Comparison of ENCODE assay signal across 17 cellular contexts in genomic region chr14:61382842-61383241, GRCh38.
DNase-seq lines count a peak whose midpoint lies in the region; ATAC-seq, FAIRE-seq and TF ChIP-seq lines count a peak whose summit lies in the region.
"Had no signal": no experiment of that assay in that cellular context is flagged by ENCODE, and none has a peak within 500 bp of the region (broad histone marks: within the 10 kb centered on the region; RNA-seq: fewer than 3 reads in every experiment).

No MANE protein-coding gene starts in this region.

- peak; percentile 85 for FAIRE-seq in HTR-8/SVneo (lab: Jason Lieb, UNC)
- no peak for FAIRE-seq in GM12878 (lab: Jason Lieb, UNC)
- FAIRE-seq: H54 had no signal

- H3K4me3 Mint-ChIP-seq in activated T-cell treated with anti-CD3 and anti-CD28 coated beads, Interleukin-2, amount 50 U/mL, for 72 hours, result peak overlapping the region in 1 of 2 donors; percentile 15
- no peak overlapping the region for H3K4me3 Mint-ChIP-seq in activated T-cell treated with anti-CD3 and anti-CD28 coated beads, Interleukin-2, amount 50 U/mL, for 4 hours
- no peak overlapping the region for H3K4me3 Mint-ChIP-seq in glutamatergic neuron (ENCODE audit: unreplicated experiment)
- H3K4me3 Mint-ChIP-seq: CD14-positive monocyte had no signal

- H3K4me3 ChIP-seq in GM12878 (no peak overlapping the region), upper lobe of right lung (no peak overlapping the region)

- no peak for TF ChIP-seq RAD21 in GM12878 (IDR thresholded peaks at IDR 0.05; ENCODE audit: insufficient read depth, low read depth, low read length)

- no peak overlapping the region for H3K9ac ChIP-seq in GM12878 (ENCODE audit: control insufficient read depth, insufficient read depth, low read length)

- no peak for DNase-seq in activated T-cell treated with anti-CD3 and anti-CD28 coated beads, Interleukin-2, amount 50 U/mL, for 72 hours
- no peak for DNase-seq in activated T-cell treated with anti-CD3 and anti-CD28 coated beads, Interleukin-2, amount 50 U/mL, for 4 hours
- no peak for DNase-seq in HTR-8/SVneo (ENCODE audit: insufficient read length, low spot score)
- DNase-seq in GM12878 (ENCODE audit: low read depth, low spot score), result no peak
- no peak for DNase-seq in upper lobe of right lung
- no peak for DNase-seq in glutamatergic neuron
- no peak for DNase-seq in NCI-H69 (lab: John Stamatoyannopoulos, UW)
- DNase-seq: Calu3, IMR-90, NCI-H1417, NCI-H2029, NCI-H2171 treated with DMSO at 0.1 percent for 48 hours, NCI-H774, RPMI8226, SIG-M5 had no signal

- SMC1A ChIA-PET in GM12878 (lab: Charles Lee; ENCODE audit: uncharacterized antibody, unreplicated experiment), result interaction anchor here (0.8 to 3.8 kb wide), 15 partner anchors 8 to 142 kb away, joined by 3 to 15 read pairs (median 3); no protein-coding TSS in a partner anchor

- H3K36me3 ChIP-seq in GM12878 (ENCODE audit: control insufficient read depth in 2 of 2, insufficient read depth in 2 of 2, low read length in 1 of 2) (peaks cover 0 to 5% of the 10 kb centered on the region in 2 experiments; a peak in 2 of 4 replicates), upper lobe of right lung (no peaks in the 10 kb centered on the region)

- POLR2A ChIA-PET in GM12878 (lab: Charles Lee), result interaction anchor here (0.5 to 1.8 kb wide), 9 partner anchors 12 to 58 kb away, joined by 3 to 7 read pairs (median 3); no protein-coding TSS in a partner anchor

- peaks cover 50% of the 10 kb centered on the region for H3K4me1 Mint-ChIP-seq in activated T-cell treated with anti-CD3 and anti-CD28 coated beads, Interleukin-2, amount 50 U/mL, for 72 hours (ENCODE audit: low read depth)
- peaks cover 49% of the 10 kb centered on the region for H3K4me1 Mint-ChIP-seq in activated T-cell treated with anti-CD3 and anti-CD28 coated beads, Interleukin-2, amount 50 U/mL, for 4 hours (ENCODE audit: low read depth)
- peaks cover 10% of the 10 kb centered on the region for H3K4me1 Mint-ChIP-seq in glutamatergic neuron (ENCODE audit: low read depth, unreplicated experiment)

- H3K27me3 ChIP-seq in GM12878 (replicated peaks in 1 of 2; ENCODE audit: control insufficient read depth in 2 of 2, insufficient read depth in 2 of 2, low read length in 1 of 2), result no peaks in the 10 kb centered on the region
- H3K27me3 ChIP-seq in upper lobe of right lung, result no peaks in the 10 kb centered on the region

- RAD21 ChIA-PET in GM12878 (lab: Charles Lee; ENCODE audit: unreplicated experiment), result interaction anchor here (0.9 to 1.9 kb wide), 8 partner anchors 10 to 89 kb away, joined by 3 to 9 read pairs (median 4); partner anchors contain the start of gene PRKCH

- no peaks in the 10 kb centered on the region for H3K27me3 Mint-ChIP-seq in activated T-cell treated with anti-CD3 and anti-CD28 coated beads, Interleukin-2, amount 50 U/mL, for 72 hours (ENCODE audit: low read depth)
- no peaks in the 10 kb centered on the region for H3K27me3 Mint-ChIP-seq in activated T-cell treated with anti-CD3 and anti-CD28 coated beads, Interleukin-2, amount 50 U/mL, for 4 hours (ENCODE audit: low read depth)
- no peaks in the 10 kb centered on the region for H3K27me3 Mint-ChIP-seq in glutamatergic neuron (ENCODE audit: unreplicated experiment)

- peaks cover 95% of the 10 kb centered on the region for H3K79me2 ChIP-seq in GM12878 (ENCODE audit: control insufficient read depth, insufficient read depth, low read length)

- peaks cover 62% of the 10 kb centered on the region for H3K4me1 ChIP-seq in GM12878 (ENCODE audit: control insufficient read depth, insufficient read depth, low read length)
- peaks cover 42% of the 10 kb centered on the region for H3K4me1 ChIP-seq in upper lobe of right lung

- peak overlapping the region; percentile 36 for H3K27ac Mint-ChIP-seq in activated T-cell treated with anti-CD3 and anti-CD28 coated beads, Interleukin-2, amount 50 U/mL, for 72 hours
- no peak overlapping the region for H3K27ac Mint-ChIP-seq in glutamatergic neuron (ENCODE audit: unreplicated experiment)
- H3K27ac Mint-ChIP-seq: CD14-positive monocyte had no signal

- TF ChIP-seq CTCF in GM12878 (IDR thresholded peaks at IDR 0.05 in 2 of 3, conservative IDR thresholded peaks at IDR 0.05 in 1 of 3; ENCODE audit: control insufficient read depth in 2 of 3, extremely low read depth in 1 of 3, insufficient read depth in 1 of 3, low read depth in 3 of 3, low read length in 3 of 3) (no peak), upper lobe of right lung (IDR thresholded peaks at IDR 0.05) (no peak), glutamatergic neuron (IDR thresholded peaks at IDR 0.05; ENCODE audit: partially characterized antibody, unreplicated experiment) (no peak)

- no peaks in the 10 kb centered on the region for H4K20me1 ChIP-seq in GM12878 (ENCODE audit: control insufficient read depth, insufficient read depth)

- CTCF ChIA-PET in GM12878 (lab: Yijun Ruan, JAX), result interaction anchor here (0.6 to 1.9 kb wide), 8 partner anchors 12 to 86 kb away, joined by 3 to 6 read pairs (median 3); no protein-coding TSS in a partner anchor

- H3K9me3 Mint-ChIP-seq in activated T-cell treated with anti-CD3 and anti-CD28 coated beads, Interleukin-2, amount 50 U/mL, for 72 hours, result no peaks in the 10 kb centered on the region
- H3K9me3 Mint-ChIP-seq in activated T-cell treated with anti-CD3 and anti-CD28 coated beads, Interleukin-2, amount 50 U/mL, for 4 hours, result no peaks in the 10 kb centered on the region
- peaks cover 4% of the 10 kb centered on the region for H3K9me3 Mint-ChIP-seq in glutamatergic neuron (ENCODE audit: unreplicated experiment)

- no peak for TF ChIP-seq POLR2A in GM12878 (IDR thresholded peaks at IDR 0.05; ENCODE audit: low read depth, low read length)

- intact Hi-C loops in GM12878 (cut with micrococcal nuclease; ENCODE audit: unreplicated experiment) (no loop called here), upper lobe of right lung (cut with DNase I) (no loop called here)

- H3K9me3 ChIP-seq in GM12878 (replicated peaks; ENCODE audit: control insufficient read depth, insufficient read depth, low read length) (no peaks in the 10 kb centered on the region; the same call in 2 of the 3 replicates), upper lobe of right lung (no peaks in the 10 kb centered on the region)

- H3K27ac ChIP-seq in GM12878 (ENCODE audit: control insufficient read depth, insufficient read depth), result peak overlapping the region; percentile 2; the same call in 1 of the 2 replicates
- H3K27ac ChIP-seq in upper lobe of right lung, result no peak overlapping the region

- peaks cover 2% of the 10 kb centered on the region in 2 donors for H3K36me3 Mint-ChIP-seq in activated T-cell treated with anti-CD3 and anti-CD28 coated beads, Interleukin-2, amount 50 U/mL, for 72 hours (ENCODE audit: insufficient read depth in 2 of 2)
- H3K36me3 Mint-ChIP-seq in activated T-cell treated with anti-CD3 and anti-CD28 coated beads, Interleukin-2, amount 50 U/mL, for 4 hours (ENCODE audit: insufficient read depth), result peaks cover 38% of the 10 kb centered on the region
- peaks cover 2% of the 10 kb centered on the region for H3K36me3 Mint-ChIP-seq in glutamatergic neuron (ENCODE audit: unreplicated experiment)

- 100% methylated on average over 2 of the region's 2 CpGs for WGBS in GM12878 (ENCODE audit: insufficient coverage, insufficient replicate concordance, low lambda C conversion rate, missing lambda C conversion rate)

- ATAC-seq in activated T-cell treated with anti-CD3 and anti-CD28 coated beads, Interleukin-2, amount 50 U/mL, for 72 hours (replicated peaks in 1 of 2), result no peak
- ATAC-seq in activated T-cell treated with anti-CD3 and anti-CD28 coated beads, Interleukin-2, amount 50 U/mL, for 4 hours, result no peak
- ATAC-seq in GM12878 (no peak), upper lobe of right lung (peak; percentile 33)

- no TSS peak for BruUV-seq in GM12878 (replicated peaks; lab: Mats Ljungman, UMichigan)

- no peak overlapping the region for H2AFZ ChIP-seq in GM12878 (ENCODE audit: control insufficient read depth, low read depth, low read length)

- no peak for TF ChIP-seq EP300 in GM12878 (IDR thresholded peaks at IDR 0.05; ENCODE audit: borderline replicate concordance in 1 of 2, control insufficient read depth in 1 of 2, low read depth in 2 of 2, low read length in 2 of 2)

- H3K4me2 ChIP-seq in GM12878 (ENCODE audit: control insufficient read depth, insufficient read depth), result no peak overlapping the region

- in situ Hi-C loops in GM12878 (cut with MboI), result no loop called here

TF ChIP-seq in GM12878, 131 proteins besides CTCF, POLR2A, EP300 and RAD21 (continues in another document):
- TF ChIP-seq, protein P1, sequence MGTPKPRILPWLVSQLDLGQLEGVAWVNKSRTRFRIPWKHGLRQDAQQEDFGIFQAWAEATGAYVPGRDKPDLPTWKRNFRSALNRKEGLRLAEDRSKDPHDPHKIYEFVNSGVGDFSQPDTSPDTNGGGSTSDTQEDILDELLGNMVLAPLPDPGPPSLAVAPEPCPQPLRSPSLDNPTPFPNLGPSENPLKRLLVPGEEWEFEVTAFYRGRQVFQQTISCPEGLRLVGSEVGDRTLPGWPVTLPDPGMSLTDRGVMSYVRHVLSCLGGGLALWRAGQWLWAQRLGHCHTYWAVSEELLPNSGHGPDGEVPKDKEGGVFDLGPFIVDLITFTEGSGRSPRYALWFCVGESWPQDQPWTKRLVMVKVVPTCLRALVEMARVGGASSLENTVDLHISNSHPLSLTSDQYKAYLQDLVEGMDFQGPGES (IDR thresholded peaks at IDR 0.05), result no peak
- TF ChIP-seq CEBPB (IDR thresholded peaks at IDR 0.05; ENCODE audit: borderline replicate concordance in 1 of 2, low read depth in 2 of 2, low read length in 2 of 2) (no peak), ZZZ3 (IDR thresholded peaks at IDR 0.05; ENCODE audit: control insufficient read depth, insufficient read length, low read depth) (no peak), SRF (IDR thresholded peaks at IDR 0.05; ENCODE audit: low read depth in 2 of 2, low read length in 2 of 2) (no peak), ZNF274 (IDR thresholded peaks at IDR 0.05; ENCODE audit: insufficient read depth, insufficient read length) (no peak)
